10 cellular contexts compared by ENCODE assay signal in the genomic region with DNA sequence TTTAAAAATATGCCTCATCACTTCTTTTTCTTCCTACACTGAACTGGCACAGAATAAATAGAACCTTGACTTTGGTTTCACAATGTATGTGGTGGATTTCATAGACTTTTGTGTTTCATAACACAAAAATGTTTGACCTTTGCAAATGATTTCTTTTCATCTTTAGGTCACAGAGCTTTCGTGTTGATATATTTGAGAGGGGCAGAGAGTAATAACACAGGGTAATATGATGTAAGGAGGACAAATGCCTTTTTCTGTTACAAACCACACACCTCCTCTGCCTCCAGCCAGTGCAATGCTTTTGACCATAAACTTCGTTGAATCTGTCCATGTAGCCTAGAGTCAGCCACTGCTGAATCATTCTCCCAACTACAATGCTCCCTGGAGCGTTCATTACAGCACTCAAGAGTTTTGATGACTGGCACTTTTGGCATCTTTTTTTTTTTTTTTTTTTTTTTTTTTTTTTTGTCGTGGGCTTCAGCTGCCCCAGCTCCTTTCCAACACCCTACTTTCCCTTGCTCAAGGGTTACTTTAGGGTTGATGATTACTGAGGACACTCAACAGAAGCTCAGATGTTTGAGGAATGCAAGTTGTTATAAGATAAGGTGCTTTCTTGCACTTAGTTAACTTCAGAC. TPM values are rescaled to one million over a fixed set of nuclear protein-coding genes. Genes with fewer than 3 reads are reported as not detected.
DNase-seq lines count a peak whose midpoint lies in the region; TF ChIP-seq lines count a peak whose summit lies in the region.
"Had no signal": no experiment of that assay in that cellular context is flagged by ENCODE, and none has a peak within 500 bp of the region (broad histone marks: within the 10 kb centered on the region; RNA-seq: fewer than 3 reads in every experiment).

No MANE protein-coding gene starts in this region.

- peak; percentile 82 for DNase-seq in Caki2 (ENCODE audit: low read depth)
- DNase-seq in NCI-H2171 (lab: John Stamatoyannopoulos, UW): peak; percentile 12
- DNase-seq in mammary epithelial cell: peak; percentile 92
- no peak for DNase-seq in mesothelial cell of epicardium (ENCODE audit: low spot score in 2 of 2, unreplicated experiment in 2 of 2)
- no peak for DNase-seq in NCI-H2196 (lab: John Stamatoyannopoulos, UW; ENCODE audit: unreplicated experiment)
- DNase-seq in sigmoid colon: no peak
- no peak for DNase-seq in stomach
- no peak for DNase-seq in BE2C
- DNase-seq: NCI-H1092 treated with DMSO at 0.1 percent for 48 hours, T-helper 9 cell had no signal

- no peak overlapping the region for H3K4me3 ChIP-seq in mammary epithelial cell (replicated peaks in 1 of 3; ENCODE audit: insufficient read depth in 1 of 3, low read depth in 2 of 3, low read length in 3 of 3)
- H3K4me3 ChIP-seq in sigmoid colon: no peak overlapping the region
- H3K4me3 ChIP-seq in stomach: no peak overlapping the region
- H3K4me3 ChIP-seq in BE2C (ENCODE audit: low read depth, low read length): no peak overlapping the region

- dilution Hi-C loops in mammary epithelial cell (cut with HindIII; ENCODE audit: low sequenced_read_pairs): no loop called here

- H3K4me2 ChIP-seq in mammary epithelial cell (ENCODE audit: insufficient read depth, low read depth, low read length): peak overlapping the region; percentile 59

- WGBS in mammary epithelial cell (ENCODE audit: low coverage, missing lambda C conversion rate): 8% methylated on average over 4 of the region's 4 CpGs
- 36 to 57% methylated on average over 4 of the region's 4 CpGs for WGBS in sigmoid colon, 2 donors
- WGBS in stomach, 5 donors: 25 to 54% (median 46%) methylated on average over 4 of the region's 4 CpGs

- intact Hi-C loops in mammary epithelial cell (cut with micrococcal nuclease): loop anchor here (1.0 kb wide), 1 partner anchor 11 kb away; the partner anchor contains the start of gene CAT
- intact Hi-C loops in sigmoid colon (cut with DNase I): no loop called here
- intact Hi-C loops in stomach (cut with DNase I; ENCODE audit: low total_unique reads): no loop called here

- no TSS peak for BruUV-seq in mammary epithelial cell (replicated peaks; lab: Mats Ljungman, UMichigan)

- H3K27ac ChIP-seq in mammary epithelial cell (ENCODE audit: insufficient read depth, low read depth, low read length) (peak overlapping the region; percentile 41), sigmoid colon (peak overlapping the region in 1 of 4 donors; percentile 22), stomach (peak overlapping the region in 1 of 5 donors; percentile 46)

- H3K4me3 Mint-ChIP-seq in mesothelial cell of epicardium: no peak overlapping the region

- H4K20me1 ChIP-seq in mammary epithelial cell (ENCODE audit: insufficient read depth, low read length): no peaks in the 10 kb centered on the region

- TF ChIP-seq POLR2A in sigmoid colon (IDR thresholded peaks at IDR 0.05) (no peak), stomach (IDR thresholded peaks at IDR 0.05) (no peak)

- no peaks in the 10 kb centered on the region for H3K36me3 ChIP-seq in mammary epithelial cell (ENCODE audit: insufficient read depth, low read length)
- no peaks in the 10 kb centered on the region for H3K36me3 ChIP-seq in sigmoid colon
- no peaks in the 10 kb centered on the region for H3K36me3 ChIP-seq in stomach
- H3K36me3 ChIP-seq in BE2C: no peaks in the 10 kb centered on the region

- peaks cover 9% of the 10 kb centered on the region for H3K4me1 Mint-ChIP-seq in mesothelial cell of epicardium

- no peak overlapping the region for H3K9ac ChIP-seq in mammary epithelial cell (ENCODE audit: insufficient read depth, low read length)

- H3K4me1 ChIP-seq in mammary epithelial cell (ENCODE audit: insufficient read depth, low read length): peaks cover 28% of the 10 kb centered on the region
- H3K4me1 ChIP-seq in sigmoid colon: no peaks in the 10 kb centered on the region
- H3K4me1 ChIP-seq in stomach: peaks cover 0 to 11% (median 1%) of the 10 kb centered on the region in 4 donors
- H3K4me1 ChIP-seq in BE2C: no peaks in the 10 kb centered on the region

- H3K9me3 ChIP-seq in mammary epithelial cell (replicated peaks; ENCODE audit: insufficient read depth, low read length): no peaks in the 10 kb centered on the region
- H3K9me3 ChIP-seq in sigmoid colon: no peaks in the 10 kb centered on the region
- H3K9me3 ChIP-seq in stomach: no peaks in the 10 kb centered on the region
- no peaks in the 10 kb centered on the region for H3K9me3 ChIP-seq in BE2C

- in situ Hi-C loops in Caki2 (cut with HindIII; ENCODE audit: low pct_unique_long_range_greater_than_20kb, low sequenced_read_pairs): no loop called here
- in situ Hi-C loops in mammary epithelial cell (cut with MboI; ENCODE audit: low sequenced_read_pairs in 2 of 2): no loop called here

- H3K27me3 Mint-ChIP-seq in mesothelial cell of epicardium (ENCODE audit: low read depth): peaks cover 5% of the 10 kb centered on the region

- TF ChIP-seq CTCF in mammary epithelial cell (conservative IDR thresholded peaks at IDR 0.05 in 1 of 2, IDR thresholded peaks at IDR 0.05 in 1 of 2; ENCODE audit: extremely low read depth in 1 of 2, insufficient read depth in 1 of 2, low read depth in 1 of 2, low read length in 2 of 2) (no peak), mesothelial cell of epicardium (IDR thresholded peaks at IDR 0.05; ENCODE audit: unreplicated experiment) (no peak), sigmoid colon (IDR thresholded peaks at IDR 0.05) (no peak), stomach (IDR thresholded peaks at IDR 0.05) (no peak), BE2C (IDR thresholded peaks at IDR 0.05; ENCODE audit: low read depth, low read length) (no peak)

- no peak overlapping the region for H2AFZ ChIP-seq in mammary epithelial cell (ENCODE audit: low read depth, low read length)

- H3K27me3 ChIP-seq in mammary epithelial cell (ENCODE audit: insufficient read depth, low read length) (no peaks in the 10 kb centered on the region), sigmoid colon (peaks cover 0 to 6% (median 0%) of the 10 kb centered on the region in 3 donors), stomach (no peaks in the 10 kb centered on the region), BE2C (no peaks in the 10 kb centered on the region)

- no peaks in the 10 kb centered on the region for H3K36me3 Mint-ChIP-seq in mesothelial cell of epicardium

- CTCF ChIA-PET in mammary epithelial cell (lab: Charles Lee; ENCODE audit: low non-redundant PET): no interaction called here

- H3K9me3 Mint-ChIP-seq in mesothelial cell of epicardium: peaks cover 5% of the 10 kb centered on the region

- no peaks in the 10 kb centered on the region for H3K79me2 ChIP-seq in mammary epithelial cell (ENCODE audit: insufficient read depth, low read length)

- peak overlapping the region; percentile 88 for H3K27ac Mint-ChIP-seq in mesothelial cell of epicardium

- TF ChIP-seq EP300 in sigmoid colon (IDR thresholded peaks at IDR 0.05) (no peak), stomach (IDR thresholded peaks at IDR 0.05) (no peak)

RNA-seq across cellular contexts. Expression of gene CAT, which starts 11.4 kb away (rescaled TPM):
- 32.4 and 65.7 TPM in 2 replicates for total RNA-seq in Caki2 (2014; rRNA removed; shearing (Covaris generic); ENCODE audit: low replicate concordance)
- total RNA-seq in mammary epithelial cell (100 to 1,000 TPM in 1 of 2 donors, 10 to 100 TPM in 1; 30.6 to 147 TPM), mesothelial cell of epicardium (29.2 to 34.4 TPM (median 30.5 TPM) in 3 replicates), sigmoid colon (100 to 1,000 TPM in 2 of 4 donors, 10 to 100 TPM in 2; 77.4 to 164 (median 103) TPM), stomach (100 to 1,000 TPM in 1 of 5 donors, 10 to 100 TPM in 4; 24.9 to 122 (median 75.3) TPM)
- polyA plus RNA-seq in mammary epithelial cell (48.7 TPM), sigmoid colon (100 to 1,000 TPM in 1 of 3 donors, 10 to 100 TPM in 2; 64.1 to 163 (median 79.3) TPM), stomach (10 to 100 TPM; 33.6 to 81.1 (median 62.8) TPM)
- polyA minus RNA-seq in mammary epithelial cell: 50.9 TPM
- polyA plus RNA-seq in BE2C (2012; ENCODE audit: insufficient read depth, insufficient read length, low read depth): 16.7 TPM

Comparison
In these comparisons a context has a peak if more than half of its experiments do, and no peak if none do; other contexts are left out.
1. DNase-seq: peak in Caki2 (single experiment), NCI-H2171 (single experiment) and mammary epithelial cell (single experiment); none in mesothelial cell of epicardium (0 of 2), NCI-H2196 (single experiment), sigmoid colon (single experiment), stomach (single experiment) and BE2C (single experiment).